Comparison of ENCODE assay signal across 8 cellular contexts in genomic region chr3:132660056-132660744, GRCh38. TPM values are rescaled to one million over a fixed set of nuclear protein-coding genes. Genes with fewer than 3 reads are reported as not detected.
DNase-seq lines count a peak whose midpoint lies in the region; ATAC-seq and TF ChIP-seq lines count a peak whose summit lies in the region.

Gene UBA5 (plus strand): TSS chr3:132660329. CDS start chr3:132660538, 209 bp downstream.

- H3K36me3 ChIP-seq in adipocyte (ENCODE audit: control insufficient read depth, insufficient read depth, low read length, severe bottlenecking) (peaks cover 6% of the 10 kb centered on the region), upper lobe of right lung (no peaks in the 10 kb centered on the region)

- peak within 1 kb of the TSS; percentile 97 for H3K27ac ChIP-seq in upper lobe of right lung

- H3K4me3 ChIP-seq in LNCaP clone FGC (ENCODE audit: low read depth, low read length) = peak within 1 kb of the TSS; percentile 76
- H3K4me3 ChIP-seq in adipocyte (ENCODE audit: low read length) = peak within 1 kb of the TSS; percentile 91
- H3K4me3 ChIP-seq in upper lobe of right lung = peak within 1 kb of the TSS; percentile 78

- peak; percentile 88 for ATAC-seq in upper lobe of right lung

- peaks cover 35% of the 10 kb centered on the region for H3K4me1 ChIP-seq in adipocyte (ENCODE audit: control insufficient read depth, insufficient read depth, low read length)
- H3K4me1 ChIP-seq in upper lobe of right lung = peaks cover 40% of the 10 kb centered on the region

- intact Hi-C loops in cardiac septum (cut with DNase I) (loop anchor here (2.0 kb wide), 1 partner anchor 63 kb away; the partner anchor contains the start of gene NPHP3), posterior cingulate gyrus (cut with DNase I) (loop anchor here (2.0 kb wide), 1 partner anchor 63 kb away; the partner anchor contains the start of gene NPHP3), upper lobe of right lung (cut with DNase I) (no loop called here)

- H3K9me3 ChIP-seq in adipocyte (ENCODE audit: control insufficient read depth, low read length) = no peaks in the 10 kb centered on the region
- H3K9me3 ChIP-seq in upper lobe of right lung = no peaks in the 10 kb centered on the region

- no peaks in the 10 kb centered on the region for H3K27me3 ChIP-seq in adipocyte (replicated peaks; ENCODE audit: control insufficient read depth, insufficient read depth, low read length)
- no peaks in the 10 kb centered on the region for H3K27me3 ChIP-seq in upper lobe of right lung

- TF ChIP-seq CTCF in LNCaP clone FGC (IDR thresholded peaks at IDR 0.05; ENCODE audit: control insufficient read depth, extremely low read depth, insufficient read depth) = no peak
- no peak for TF ChIP-seq CTCF in upper lobe of right lung (IDR thresholded peaks at IDR 0.05)

- H3K9ac ChIP-seq in adipocyte (ENCODE audit: low read length) = peak within 1 kb of the TSS; percentile 91

- DNase-seq in GM04503 (ENCODE audit: low read depth) = peak; percentile 29
- peak; percentile 59 for DNase-seq in H4 (ENCODE audit: low spot score)
- no peak for DNase-seq in LNCaP clone FGC (ENCODE audit: low read depth)
- peak; percentile 57 for DNase-seq in T follicular helper cell (ENCODE audit: low read depth)
- peak; percentile 76 for DNase-seq in adipocyte (ENCODE audit: low read depth)
- peak; percentile 92 for DNase-seq in cardiac septum (ENCODE audit: low spot score)
- DNase-seq in posterior cingulate gyrus = peak; percentile 47 to 94 (median 67)
- DNase-seq in upper lobe of right lung = peak; percentile 86

RNA-seq across cellular contexts. Expression of gene UBA5, which starts in this region (rescaled TPM):
- 28.7 and 35.0 TPM in 2 replicates for total RNA-seq in H4 (2014; rRNA removed; shearing (Covaris generic))
- 29.0 TPM for total RNA-seq in cardiac septum
- 35.1 TPM for total RNA-seq in upper lobe of right lung
